Comparison of ENCODE assay signal across 9 cellular contexts in the genomic region with DNA sequence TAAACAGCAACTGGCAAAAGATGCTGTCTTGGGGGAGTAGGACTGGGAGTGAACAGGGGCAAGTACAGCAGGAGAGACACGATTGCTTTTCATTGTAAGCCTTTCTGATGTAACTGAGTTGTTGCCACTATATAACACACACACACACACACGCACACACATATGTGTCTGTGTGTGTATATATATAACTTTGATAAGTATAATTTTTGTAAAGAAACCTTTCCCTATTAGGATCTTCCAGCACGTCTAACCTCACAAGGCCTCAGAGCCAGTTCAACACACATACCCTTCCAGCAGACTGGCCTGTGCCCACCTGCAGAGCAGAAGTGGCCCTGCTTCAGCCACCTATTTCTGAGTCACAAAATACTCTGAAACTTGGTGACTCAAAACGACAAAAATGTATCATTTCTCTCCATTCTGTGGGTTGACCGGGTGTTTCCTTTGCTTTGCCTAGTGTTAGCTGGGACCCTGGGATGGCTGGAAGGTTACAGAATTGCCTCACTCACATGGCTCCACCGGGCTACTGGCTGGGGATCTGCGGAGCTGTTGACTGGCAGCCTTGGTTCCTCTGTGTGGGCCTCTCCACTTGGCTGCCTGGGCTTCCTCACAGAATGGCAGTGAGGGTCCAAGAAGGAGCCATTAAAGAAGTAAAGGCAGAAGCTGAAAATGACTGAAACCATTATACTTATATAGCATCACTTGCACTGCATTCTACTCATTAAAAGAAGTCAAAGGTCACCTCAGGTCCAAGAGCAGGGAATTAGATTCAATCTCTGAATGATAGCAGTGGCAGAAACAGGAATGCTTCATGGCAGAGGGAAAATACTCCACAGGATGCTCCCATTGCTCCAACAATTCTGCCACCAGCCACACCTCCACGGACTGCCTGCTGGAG.
DNase-seq lines count a peak whose midpoint lies in the region; ATAC-seq, FAIRE-seq and TF ChIP-seq lines count a peak whose summit lies in the region.
"Had no signal": no experiment of that assay in that cellular context is flagged by ENCODE, and none has a peak within 500 bp of the region (broad histone marks: within the 10 kb centered on the region; RNA-seq: fewer than 3 reads in every experiment).

No MANE protein-coding gene starts in this region.

- no peak overlapping the region for H3K4me3 ChIP-seq in AG04450 (ENCODE audit: low read depth, low read length)

- POLR2A ChIA-PET in AG04450 (lab: Yijun Ruan, JAX): interaction anchor here (1.1 kb wide), 1 partner anchor 48 kb away, joined by 3 read pairs; no protein-coding TSS in a partner anchor
- POLR2A ChIA-PET in HEK293T (lab: Yijun Ruan, JAX): no interaction called here

- intact Hi-C loops in posterior cingulate gyrus (cut with DNase I): no loop called here

- TF ChIP-seq CTCF in AG04450 (IDR thresholded peaks at IDR 0.05; ENCODE audit: low read depth, low read length) (no peak), D721Med (IDR thresholded peaks at IDR 0.05; ENCODE audit: insufficient read depth, missing control alignments) (no peak)

- H3K27ac ChIP-seq in AG04450 (ENCODE audit: low read depth, low read length): peak overlapping the region; percentile 11

- no peak for FAIRE-seq in D721Med (lab: Jason Lieb, UNC)
- FAIRE-seq: keratinocyte had no signal

- no peak for DNase-seq in AG04450 (ENCODE audit: low read depth, low spot score)
- peak; percentile 58 to 60 for DNase-seq in activated T-cell treated with anti-CD3 and anti-CD28 coated beads, Interleukin-2, amount 50 U/mL, for 48 hours
- DNase-seq in posterior cingulate gyrus: no peak
- no peak for DNase-seq in NCI-H1105 (lab: John Stamatoyannopoulos, UW)
- no peak for DNase-seq in HEK293T (ENCODE audit: extremely low spot score)
- DNase-seq in D721Med (ENCODE audit: insufficient read length, low spot score): no peak

- H3K9me3 ChIP-seq in AG04450 (ENCODE audit: control insufficient read depth, insufficient read depth, low read length): no peaks in the 10 kb centered on the region; the same call in 1 of the 2 replicates

- ATAC-seq in GM18909 (IDR thresholded peaks at IDR 0.05; ENCODE audit: poor library complexity, unreplicated experiment): peak; percentile 90
- ATAC-seq in HG02938 (IDR thresholded peaks at IDR 0.05; ENCODE audit: unreplicated experiment): peak; percentile 95

- H3K27me3 ChIP-seq in AG04450 (ENCODE audit: control insufficient read depth, insufficient read depth, low read length): no peaks in the 10 kb centered on the region

- CTCF ChIA-PET in AG04450 (lab: Charles Lee) (no interaction called here), HEK293T (lab: Yijun Ruan, JAX) (no interaction called here)

TF ChIP-seq in HEK293T, 16 proteins besides CTCF, POLR2A, EP300 and RAD21:
- TF ChIP-seq TARDBP (IDR thresholded peaks at IDR 0.05): no peak
- TF ChIP-seq L3MBTL2 (conservative IDR thresholded peaks at IDR 0.05): no peak
- TF ChIP-seq HDGF (IDR thresholded peaks at IDR 0.05; ENCODE audit: borderline replicate concordance): no peak
- TF ChIP-seq FOXA1 (IDR thresholded peaks at IDR 0.05): no peak
- TF ChIP-seq FOXM1 (IDR thresholded peaks at IDR 0.05; ENCODE audit: borderline replicate concordance): no peak
- no peak for TF ChIP-seq CTBP1 (IDR thresholded peaks at IDR 0.05; ENCODE audit: borderline replicate concordance)
- TF ChIP-seq NFRKB (IDR thresholded peaks at IDR 0.05): no peak
- TF ChIP-seq BHLHE40 (IDR thresholded peaks at IDR 0.05; ENCODE audit: borderline replicate concordance): no peak
- no peak for TF ChIP-seq LEF1 (IDR thresholded peaks at IDR 0.05; ENCODE audit: borderline replicate concordance)
- no peak for TF ChIP-seq SUZ12 (IDR thresholded peaks at IDR 0.05)
- no peak for TF ChIP-seq ELF4 (IDR thresholded peaks at IDR 0.05)
- TF ChIP-seq ZNF384 (IDR thresholded peaks at IDR 0.05): no peak
- TF ChIP-seq ARNT (IDR thresholded peaks at IDR 0.05): no peak
- TF ChIP-seq SP1 (IDR thresholded peaks at IDR 0.05): no peak
- TF ChIP-seq FOXK2 (IDR thresholded peaks at IDR 0.05): no peak
- TF ChIP-seq, protein P1, sequence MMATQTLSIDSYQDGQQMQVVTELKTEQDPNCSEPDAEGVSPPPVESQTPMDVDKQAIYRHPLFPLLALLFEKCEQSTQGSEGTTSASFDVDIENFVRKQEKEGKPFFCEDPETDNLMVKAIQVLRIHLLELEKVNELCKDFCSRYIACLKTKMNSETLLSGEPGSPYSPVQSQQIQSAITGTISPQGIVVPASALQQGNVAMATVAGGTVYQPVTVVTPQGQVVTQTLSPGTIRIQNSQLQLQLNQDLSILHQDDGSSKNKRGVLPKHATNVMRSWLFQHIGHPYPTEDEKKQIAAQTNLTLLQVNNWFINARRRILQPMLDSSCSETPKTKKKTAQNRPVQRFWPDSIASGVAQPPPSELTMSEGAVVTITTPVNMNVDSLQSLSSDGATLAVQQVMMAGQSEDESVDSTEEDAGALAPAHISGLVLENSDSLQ (IDR thresholded peaks at IDR 0.05): no peak

Comparison
In these comparisons a context has a peak if more than half of its experiments do, and no peak if none do; other contexts are left out.
1. DNase-seq: peak in activated T-cell treated with anti-CD3 and anti-CD28 coated beads, Interleukin-2, amount 50 U/mL, for 48 hours (2 of 2); none in AG04450 (single experiment), posterior cingulate gyrus (0 of 10), NCI-H1105 (single experiment), HEK293T (single experiment) and D721Med (single experiment).